In the genomic region with DNA sequence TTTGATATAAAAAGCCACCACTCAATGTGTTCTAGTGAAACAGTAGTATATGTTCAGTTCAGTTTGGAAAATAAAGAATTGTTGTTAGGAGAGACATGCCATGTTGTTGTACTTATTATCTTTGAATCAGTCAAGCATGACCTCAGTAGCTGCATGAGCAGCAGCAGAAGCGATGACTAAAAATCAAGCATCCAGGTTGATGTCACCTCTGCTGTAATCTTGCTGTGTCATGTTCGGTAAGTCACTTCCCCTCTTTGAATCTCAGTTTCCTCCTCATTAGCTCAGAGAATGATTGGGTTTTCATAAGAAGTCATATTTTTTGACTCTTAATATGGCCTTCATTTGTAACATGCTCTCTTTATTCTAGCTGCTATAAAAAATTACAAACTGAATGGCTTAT, we compare ENCODE assay signal across 10 cellular contexts.
DNase-seq lines count a peak whose midpoint lies in the region; ATAC-seq and TF ChIP-seq lines count a peak whose summit lies in the region.
"Had no signal": no experiment of that assay in that cellular context is flagged by ENCODE, and none has a peak within 500 bp of the region (broad histone marks: within the 10 kb centered on the region; RNA-seq: fewer than 3 reads in every experiment).

No MANE protein-coding gene starts in this region.

- no peak overlapping the region for H2BK5ac ChIP-seq in trophoblast cell (ENCODE audit: low read depth, low read length, poor library complexity)

- POLR2A ChIA-PET in activated CD4-positive, alpha-beta T cell treated with anti-CD3 and anti-CD28 coated beads for 36 hours (lab: Charles Lee): no interaction called here

- H3K9me3 ChIP-seq in trophoblast cell (ENCODE audit: insufficient read depth, low read depth, low read length) (no peaks in the 10 kb centered on the region), esophagus muscularis mucosa (no peaks in the 10 kb centered on the region)

- H2BK12ac ChIP-seq in trophoblast cell (ENCODE audit: low read length): no peak overlapping the region

- peaks cover 2% of the 10 kb centered on the region for H3K4me1 Mint-ChIP-seq in activated CD4-positive, alpha-beta T cell treated with anti-CD3 and anti-CD28 coated beads for 36 hours
- peaks cover 7% of the 10 kb centered on the region for H3K4me1 Mint-ChIP-seq in activated CD4-positive, alpha-beta T cell treated with anti-CD3 and anti-CD28 coated beads, Interleukin-2, amount 10 ng/mL, durations not matched to agents 24 days and 14 days
- H3K4me1 Mint-ChIP-seq in natural killer cell: no peaks in the 10 kb centered on the region

- no peak overlapping the region for H3K4me3 ChIP-seq in trophoblast cell (ENCODE audit: low read depth, low read length)
- H3K4me3 ChIP-seq in esophagus muscularis mucosa: no peak overlapping the region

- no CpG with 5 or more reads among the region's 2 CpGs for WGBS in trophoblast cell (ENCODE audit: extremely low coverage, insufficient coverage, insufficient read length)
- WGBS in esophagus muscularis mucosa: 90% methylated on average over 2 of the region's 2 CpGs

- H3K4me3 Mint-ChIP-seq in activated CD4-positive, alpha-beta T cell treated with anti-CD3 and anti-CD28 coated beads for 36 hours: no peak overlapping the region
- no peak overlapping the region for H3K4me3 Mint-ChIP-seq in activated CD4-positive, alpha-beta T cell treated with anti-CD3 and anti-CD28 coated beads, Interleukin-2, amount 10 ng/mL, durations not matched to agents 24 days and 14 days
- H3K4me3 Mint-ChIP-seq in natural killer cell: no peak overlapping the region
- H3K4me3 Mint-ChIP-seq: brain had no signal

- H3K4me2 ChIP-seq in trophoblast cell (ENCODE audit: low read length): no peak overlapping the region

- intact Hi-C loops in activated CD4-positive, alpha-beta T cell treated with anti-CD3 and anti-CD28 coated beads for 36 hours (cut with DNase I, micrococcal nuclease): no loop called here
- intact Hi-C loops in activated CD4-positive, alpha-beta T cell treated with anti-CD3 and anti-CD28 coated beads, Interleukin-2, amount 10 ng/mL, durations not matched to agents 24 days and 14 days (cut with micrococcal nuclease): no loop called here
- intact Hi-C loops in natural killer cell (cut with micrococcal nuclease) (no loop called here), esophagus muscularis mucosa (cut with DNase I) (no loop called here)

- ATAC-seq in activated CD4-positive, alpha-beta T cell treated with anti-CD3 and anti-CD28 coated beads for 36 hours: peak; percentile 78
- ATAC-seq in HG02798 (IDR thresholded peaks at IDR 0.05; ENCODE audit: poor library complexity, unreplicated experiment) (peak; percentile 60), natural killer cell (no peak)

- no peak for TF ChIP-seq POLR2A in esophagus muscularis mucosa (IDR thresholded peaks at IDR 0.05; ENCODE audit: low read depth)

- no peak overlapping the region for H3K14ac ChIP-seq in trophoblast cell (ENCODE audit: low read length)

- no peak overlapping the region for H3K9ac ChIP-seq in trophoblast cell (ENCODE audit: low read length)

- H3K36me3 ChIP-seq in trophoblast cell (ENCODE audit: control insufficient read depth in 1 of 2, insufficient read depth in 2 of 2, low read length in 2 of 2) (no peaks in the 10 kb centered on the region), esophagus muscularis mucosa (no peaks in the 10 kb centered on the region)

- no peak overlapping the region for H3K27ac Mint-ChIP-seq in activated CD4-positive, alpha-beta T cell treated with anti-CD3 and anti-CD28 coated beads for 36 hours
- no peak overlapping the region for H3K27ac Mint-ChIP-seq in activated CD4-positive, alpha-beta T cell treated with anti-CD3 and anti-CD28 coated beads, Interleukin-2, amount 10 ng/mL, durations not matched to agents 24 days and 14 days
- no peak overlapping the region for H3K27ac Mint-ChIP-seq in natural killer cell

- H3K18ac ChIP-seq in trophoblast cell (ENCODE audit: low read length): no peak overlapping the region

- H2AK5ac ChIP-seq in trophoblast cell (ENCODE audit: low read length): no peak overlapping the region

- H4K91ac ChIP-seq in trophoblast cell (ENCODE audit: low read depth, low read length): no peak overlapping the region

- CTCF ChIA-PET in activated CD4-positive, alpha-beta T cell treated with anti-CD3 and anti-CD28 coated beads for 36 hours (lab: Charles Lee): interaction anchor here (0.8 kb wide), 1 partner anchor 16 kb away, joined by 3 read pairs; no protein-coding TSS in a partner anchor

- H3K27me3 Mint-ChIP-seq in activated CD4-positive, alpha-beta T cell treated with anti-CD3 and anti-CD28 coated beads for 36 hours: no peaks in the 10 kb centered on the region
- H3K27me3 Mint-ChIP-seq in activated CD4-positive, alpha-beta T cell treated with anti-CD3 and anti-CD28 coated beads, Interleukin-2, amount 10 ng/mL, durations not matched to agents 24 days and 14 days: no peaks in the 10 kb centered on the region
- no peaks in the 10 kb centered on the region for H3K27me3 Mint-ChIP-seq in natural killer cell (ENCODE audit: low read depth in 2 of 2)

- H4K8ac ChIP-seq in trophoblast cell (ENCODE audit: low read depth, low read length): no peak overlapping the region

- no peak overlapping the region for H3K23ac ChIP-seq in trophoblast cell (ENCODE audit: low read length)

- no peak overlapping the region for H2AFZ ChIP-seq in trophoblast cell (ENCODE audit: insufficient read depth, low read length, poor library complexity)

- H3K4ac ChIP-seq in trophoblast cell (ENCODE audit: low read depth, low read length): no peak overlapping the region

- H3K9me3 Mint-ChIP-seq in activated CD4-positive, alpha-beta T cell treated with anti-CD3 and anti-CD28 coated beads for 36 hours (ENCODE audit: low read depth): no peaks in the 10 kb centered on the region
- peaks cover 34% of the 10 kb centered on the region for H3K9me3 Mint-ChIP-seq in activated CD4-positive, alpha-beta T cell treated with anti-CD3 and anti-CD28 coated beads, Interleukin-2, amount 10 ng/mL, durations not matched to agents 24 days and 14 days
- no peaks in the 10 kb centered on the region for H3K9me3 Mint-ChIP-seq in natural killer cell

- TF ChIP-seq EP300 in esophagus muscularis mucosa (IDR thresholded peaks at IDR 0.05): no peak

- H2BK120ac ChIP-seq in trophoblast cell (ENCODE audit: insufficient read depth, low read length, poor library complexity): no peak overlapping the region

- H3K27me3 ChIP-seq in trophoblast cell (ENCODE audit: insufficient read depth, low read length) (no peaks in the 10 kb centered on the region), esophagus muscularis mucosa (no peaks in the 10 kb centered on the region)

- no peaks in the 10 kb centered on the region for H3K36me3 Mint-ChIP-seq in activated CD4-positive, alpha-beta T cell treated with anti-CD3 and anti-CD28 coated beads for 36 hours (ENCODE audit: low read depth)
- H3K36me3 Mint-ChIP-seq in activated CD4-positive, alpha-beta T cell treated with anti-CD3 and anti-CD28 coated beads, Interleukin-2, amount 10 ng/mL, durations not matched to agents 24 days and 14 days (ENCODE audit: low read depth): peaks cover 4% of the 10 kb centered on the region
- H3K36me3 Mint-ChIP-seq in natural killer cell: no peaks in the 10 kb centered on the region
- H3K36me3 Mint-ChIP-seq: brain had no signal

- no peak for DNase-seq in activated CD4-positive, alpha-beta T cell treated with anti-CD3 and anti-CD28 coated beads for 36 hours
- no peak for DNase-seq in activated CD4-positive, alpha-beta T cell treated with anti-CD3 and anti-CD28 coated beads, Interleukin-2, amount 10 ng/mL, durations not matched to agents 24 days and 14 days
- DNase-seq in trophoblast cell (peak; percentile 21 to 47), MV-4-11 (lab: John Stamatoyannopoulos, UW) (no peak), natural killer cell (no peak), esophagus muscularis mucosa (ENCODE audit: extremely low spot score) (no peak)
- DNase-seq: NCI-H2107 had no signal

- H4K12ac ChIP-seq in trophoblast cell (ENCODE audit: low read depth, low read length): no peak overlapping the region

- no peak for TF ChIP-seq CTCF in VCaP (conservative IDR thresholded peaks at IDR 0.05)
- TF ChIP-seq CTCF in natural killer cell (IDR thresholded peaks at IDR 0.05): no peak
- no peak for TF ChIP-seq CTCF in esophagus muscularis mucosa (IDR thresholded peaks at IDR 0.05)

- H3K27ac ChIP-seq in VCaP (peak overlapping the region; percentile 57), trophoblast cell (ENCODE audit: low read depth, low read length) (no peak overlapping the region), esophagus muscularis mucosa (replicated peaks in 1 of 4) (no peak overlapping the region)

- H3K4me1 ChIP-seq in trophoblast cell (ENCODE audit: control insufficient read depth in 1 of 2, insufficient read depth in 2 of 2, low read length in 2 of 2) (no peaks in the 10 kb centered on the region), esophagus muscularis mucosa (no peaks in the 10 kb centered on the region)

- H3K79me1 ChIP-seq in trophoblast cell (ENCODE audit: low read length): no peaks in the 10 kb centered on the region

- H3K79me2 ChIP-seq in trophoblast cell (ENCODE audit: control insufficient read depth, insufficient read depth, low read length, poor library complexity): no peaks in the 10 kb centered on the region

Comparison
In these comparisons a context has a peak if more than half of its experiments do, and no peak if none do; other contexts are left out.
1. ATAC-seq: peak in activated CD4-positive, alpha-beta T cell treated with anti-CD3 and anti-CD28 coated beads for 36 hours (single experiment) and HG02798 (single experiment); none in natural killer cell (0 of 3).
2. DNase-seq: peak in trophoblast cell (2 of 2); none in activated CD4-positive, alpha-beta T cell treated with anti-CD3 and anti-CD28 coated beads for 36 hours (single experiment), activated CD4-positive, alpha-beta T cell treated with anti-CD3 and anti-CD28 coated beads, Interleukin-2, amount 10 ng/mL, durations not matched to agents 24 days and 14 days (single experiment), MV-4-11 (single experiment), natural killer cell (single experiment) and esophagus muscularis mucosa (single experiment).